Comparison of ENCODE assay signal across 8 cellular contexts in the genomic region with DNA sequence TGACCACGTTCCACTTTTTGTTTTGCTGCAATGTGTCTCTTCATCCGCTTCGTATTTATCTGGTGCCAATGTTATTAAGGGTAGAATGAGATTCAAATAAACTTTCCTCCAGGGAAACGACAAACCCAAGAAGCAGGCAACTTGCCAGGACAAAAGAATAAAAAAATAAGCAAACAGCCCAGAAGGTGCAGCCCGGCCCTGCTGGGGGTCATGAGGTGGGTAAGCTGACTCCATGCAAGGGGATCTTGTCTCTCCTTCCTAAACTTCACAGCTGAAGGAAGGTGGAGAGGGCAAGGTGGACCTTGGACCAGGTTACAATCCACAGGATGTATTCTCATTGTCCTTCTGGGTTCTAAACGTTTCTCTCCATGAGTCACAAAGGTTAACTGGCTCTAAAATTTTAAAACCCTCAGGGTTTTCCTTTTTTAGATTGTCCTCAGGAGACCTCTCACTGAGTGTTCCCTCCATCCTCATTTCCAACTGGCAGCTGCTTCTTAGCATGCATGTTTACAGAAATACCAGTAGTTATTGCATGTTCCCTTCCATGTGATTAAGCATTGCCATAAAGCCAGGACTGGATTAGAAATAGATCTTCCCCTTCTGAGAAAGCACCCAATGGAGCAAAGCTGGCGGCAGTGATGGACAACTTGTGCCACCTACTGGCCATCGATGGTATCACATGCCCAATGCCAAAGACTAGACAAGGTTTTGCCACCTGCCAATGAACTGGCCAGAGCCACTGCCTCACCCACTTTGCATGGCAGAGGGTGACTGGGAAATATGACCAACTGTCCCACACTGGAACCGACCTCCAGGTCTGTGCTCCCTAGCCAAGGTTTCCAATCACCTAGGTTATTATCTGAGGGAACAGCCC.
DNase-seq lines count a peak whose midpoint lies in the region; ATAC-seq, FAIRE-seq and TF ChIP-seq lines count a peak whose summit lies in the region.
"Not testable (repeated sequence)": the region's sequence is repeated elsewhere in the genome, so short reads cannot be mapped to it uniquely, and the experiment has no call there.

No MANE protein-coding gene starts in this region.

- TF ChIP-seq POLR2A in GM12891 (IDR thresholded peaks at IDR 0.05; ENCODE audit: low read depth, low read length) = not testable (repeated sequence)

- intact Hi-C loops in psoas muscle (cut with DNase I) = loop anchor here in 1 of 2 donors (10.0 kb wide), 1 partner anchor 621 kb away; no protein-coding TSS in a partner anchor

- DNase-seq in AG09309 (ENCODE audit: low read depth) (peak; percentile 33), NCI-H446 treated with DMSO at 0.1 percent for 48 hours (lab: John Stamatoyannopoulos, UW) (peak; percentile 37)
- DNase-seq in GM12891 (ENCODE audit: insufficient read length, low spot score); psoas muscle: not testable (repeated sequence)
- DNase-seq in activated T-cell treated with anti-CD3 and anti-CD28 coated beads, Interleukin-2, amount 50 U/mL, for 1 hour = peak; percentile 25
- DNase-seq in effector memory CD8-positive, alpha-beta T cell = peak in 1 of 3 experiments; percentile 6

- not testable (repeated sequence) for H3K27me3 ChIP-seq in psoas muscle (ENCODE audit: insufficient read depth in 3 of 3, low read length in 2 of 3)

- H3K27ac Mint-ChIP-seq in effector memory CD8-positive, alpha-beta T cell = not testable (repeated sequence)

- H3K4me3 ChIP-seq in AG09309 (ENCODE audit: control insufficient read depth, low read depth, low read length); psoas muscle: not testable (repeated sequence)

- peak; percentile 24 for TF ChIP-seq CTCF in AG09309 (IDR thresholded peaks at IDR 0.05; ENCODE audit: control insufficient read depth, insufficient read depth, low read depth, low read length, missing control alignments)
- peak; percentile 58 for TF ChIP-seq CTCF in psoas muscle (IDR thresholded peaks at IDR 0.05)

- H3K27ac ChIP-seq in psoas muscle = peak overlapping the region; percentile 36

- not testable (repeated sequence) for H3K4me1 Mint-ChIP-seq in effector memory CD8-positive, alpha-beta T cell (ENCODE audit: low read depth in 2 of 2)

- H3K4me1 ChIP-seq in psoas muscle = not testable (repeated sequence)

- not testable (repeated sequence) for H3K9me3 Mint-ChIP-seq in effector memory CD8-positive, alpha-beta T cell

- WGBS in psoas muscle, 3 donors = 18 to 33% (median 24%) methylated on average over 7 of the region's 9 CpGs

- not testable (repeated sequence) for H3K4me3 Mint-ChIP-seq in effector memory CD8-positive, alpha-beta T cell

- FAIRE-seq in GM12891 (lab: Jason Lieb, UNC) (peak; percentile 99), islet of Langerhans (lab: Jason Lieb, UNC) (peak; percentile 95)

- not testable (repeated sequence) for H3K9me3 ChIP-seq in psoas muscle

- ATAC-seq in HG02981 (IDR thresholded peaks at IDR 0.05; ENCODE audit: unreplicated experiment) = peak; percentile 75
- ATAC-seq in effector memory CD8-positive, alpha-beta T cell (replicated peaks) = peak; percentile 72
- peak; percentile 89 to 96 (median 92) for ATAC-seq in psoas muscle

- not testable (repeated sequence) for H3K27me3 Mint-ChIP-seq in effector memory CD8-positive, alpha-beta T cell

- H3K36me3 Mint-ChIP-seq in effector memory CD8-positive, alpha-beta T cell (ENCODE audit: insufficient read depth) = not testable (repeated sequence)

- H3K36me3 ChIP-seq in psoas muscle (ENCODE audit: insufficient read depth in 1 of 2, low read depth in 1 of 2) = not testable (repeated sequence)
